8 cellular contexts compared by ENCODE assay signal in genomic region chr6:28141500-28142329, GRCh38. TPM values are rescaled to one million over a fixed set of nuclear protein-coding genes. Genes with fewer than 3 reads are reported as not detected.
A peak's percentile ranks its signal among the peaks of the same experiment; 100 is the strongest.
DNase-seq lines count a peak whose midpoint lies in the region; ATAC-seq, FAIRE-seq and TF ChIP-seq lines count a peak whose summit lies in the region.

TSS of gene ZKSCAN8 (plus strand) at chr6:28141883. CDS start at chr6:28148408, 6,525 bp downstream.

- CTCF ChIA-PET in IMR-90 (lab: Yijun Ruan, JAX): interaction anchor here (1.0 to 1.8 kb wide), 3 partner anchors 11 to 214 kb away, joined by 3 to 6 read pairs (median 3); no protein-coding TSS in a partner anchor
- CTCF ChIA-PET in endothelial cell of umbilical vein (lab: Charles Lee): interaction anchor here (0.6 to 4.3 kb wide), 15 partner anchors 9 to 242 kb away, joined by 3 to 33 read pairs (median 4); partner anchors contain the start of genes PGBD1, ZKSCAN3, ZSCAN16 and ZSCAN26

- peak within 1 kb of the TSS; percentile 83 for H3K23ac ChIP-seq in IMR-90 (ENCODE audit: low read depth, low read length)

- TF ChIP-seq CTCF in IMR-90 (conservative IDR thresholded peaks at IDR 0.05; ENCODE audit: low read depth, low read length) (no peak), OCI-LY3 (IDR thresholded peaks at IDR 0.05; ENCODE audit: low read depth, low read length) (no peak), endothelial cell of umbilical vein (IDR thresholded peaks at IDR 0.05; ENCODE audit: extremely low read depth in 1 of 2, insufficient read depth in 1 of 2, low read depth in 1 of 2, low read length in 2 of 2) (no peak), mesothelial cell of epicardium (IDR thresholded peaks at IDR 0.05; ENCODE audit: unreplicated experiment) (no peak)

- peaks cover 22% of the 10 kb centered on the region for H3K36me3 Mint-ChIP-seq in mesothelial cell of epicardium

- TSS peak; percentile 58 for BruUV-seq in IMR-90 (replicated peaks; lab: Mats Ljungman, UMichigan)
- TSS peak; percentile 62 for BruUV-seq in endothelial cell of umbilical vein (replicated peaks; lab: Mats Ljungman, UMichigan)

- peak within 1 kb of the TSS; percentile 96 for H3K4me3 Mint-ChIP-seq in mesothelial cell of epicardium

- H3K56ac ChIP-seq in IMR-90 (ENCODE audit: extremely low read depth, insufficient read depth, low read length): peak within 1 kb of the TSS; percentile 79

- peak within 1 kb of the TSS; percentile 57 for H2BK120ac ChIP-seq in IMR-90 (ENCODE audit: low read depth, low read length)

- H2BK5ac ChIP-seq in IMR-90 (ENCODE audit: low read depth, low read length, poor library complexity, severe bottlenecking): peak within 1 kb of the TSS; percentile 68

- H3K14ac ChIP-seq in IMR-90 (replicated peaks; ENCODE audit: low read depth, low read length): peak within 1 kb of the TSS; percentile 90

- peak within 1 kb of the TSS; percentile 93 for H4K5ac ChIP-seq in IMR-90 (ENCODE audit: low read depth, low read length)

- peak; percentile 85 for FAIRE-seq in endothelial cell of umbilical vein (lab: Jason Lieb, UNC)

- peaks cover 3 to 35% of the 10 kb centered on the region in 2 experiments; a peak in 3 of 4 replicates for H3K79me1 ChIP-seq in IMR-90 (ENCODE audit: low read depth in 1 of 2, low read length in 2 of 2)

- no peak within 1 kb of the TSS; the same call in 1 of the 2 replicates for H2AK5ac ChIP-seq in IMR-90 (ENCODE audit: low read depth, low read length)

- peak; percentile 85 for TF ChIP-seq POLR2A in IMR-90 (IDR thresholded peaks at IDR 0.05; ENCODE audit: low read depth, low read length)
- TF ChIP-seq POLR2A in endothelial cell of umbilical vein (IDR thresholded peaks at IDR 0.05; ENCODE audit: low read depth, low read length): peak; percentile 90

- WGBS in IMR-90 (ENCODE audit: extremely low coverage in 2 of 2, insufficient read length in 1 of 2), 2 experiments: 1% methylated on average over 17 of the region's 52 CpGs; no CpG with 5 or more reads in 1 of the 2 experiments

- no peaks in the 10 kb centered on the region for H3K9me3 ChIP-seq in IMR-90 (ENCODE audit: control insufficient read depth, insufficient read depth, low read length)
- H3K9me3 ChIP-seq in OCI-LY3 (ENCODE audit: insufficient read depth, low read length): no peaks in the 10 kb centered on the region
- H3K9me3 ChIP-seq in endothelial cell of umbilical vein (replicated peaks; ENCODE audit: control insufficient read depth, insufficient read depth, low read length): no peaks in the 10 kb centered on the region

- H2BK20ac ChIP-seq in IMR-90 (ENCODE audit: low read depth, low read length): no peak within 1 kb of the TSS

- peak within 1 kb of the TSS; percentile 35; the same call in 1 of the 3 replicates for H2BK15ac ChIP-seq in IMR-90 (ENCODE audit: low read depth, low read length)

- H3K4me3 ChIP-seq in IMR-90 (ENCODE audit: insufficient read depth, low read depth, low read length): peak within 1 kb of the TSS; percentile 73
- H3K4me3 ChIP-seq in OCI-LY3 (ENCODE audit: low read length): peak within 1 kb of the TSS; percentile 100
- peak within 1 kb of the TSS; percentile 65 to 82 (median 76) for H3K4me3 ChIP-seq in endothelial cell of umbilical vein (replicated peaks in 1 of 3; ENCODE audit: insufficient read depth in 1 of 3, low read depth in 1 of 3, low read length in 3 of 3)

- H4K8ac ChIP-seq in IMR-90 (ENCODE audit: low read depth in 2 of 2, low read length in 2 of 2): peak within 1 kb of the TSS; percentile 56 to 97

- H4K20me1 ChIP-seq in IMR-90 (ENCODE audit: insufficient read depth, low read length) (no peaks in the 10 kb centered on the region), OCI-LY3 (ENCODE audit: insufficient read depth, low read length) (peaks cover 3% of the 10 kb centered on the region; the same call in 1 of the 2 replicates), endothelial cell of umbilical vein (replicated peaks; ENCODE audit: control insufficient read depth, extremely low read depth, insufficient read depth, low read length) (no peaks in the 10 kb centered on the region)

- peak within 1 kb of the TSS; percentile 83 for H4K91ac ChIP-seq in IMR-90 (ENCODE audit: insufficient read depth, low read depth, low read length)

- peaks cover 2% of the 10 kb centered on the region; the same call in 1 of the 2 replicates for H3K4me1 ChIP-seq in IMR-90 (ENCODE audit: control insufficient read depth, insufficient read depth, low read length)
- peaks cover 41% of the 10 kb centered on the region for H3K4me1 ChIP-seq in OCI-LY3 (ENCODE audit: low read length)
- peaks cover 24% of the 10 kb centered on the region for H3K4me1 ChIP-seq in endothelial cell of umbilical vein (ENCODE audit: control insufficient read depth, extremely low read depth, insufficient read depth, low read length)

- intact Hi-C loops in IMR-90 (cut with micrococcal nuclease): loop anchor here (1.0 to 2.0 kb wide), 2 partner anchors 17 to 84 kb away; partner anchors contain the start of genes ZSCAN16 and ZSCAN9
- intact Hi-C loops in endothelial cell of umbilical vein (cut with micrococcal nuclease): loop anchor here (1.0 kb wide), 6 partner anchors 17 to 140 kb away; partner anchors contain the start of genes PGBD1, ZKSCAN4, ZSCAN16 and ZSCAN9

- no peaks in the 10 kb centered on the region for H3K9me3 Mint-ChIP-seq in mesothelial cell of epicardium

- in situ Hi-C loops in IMR-90 (cut with MboI; ENCODE audit: low sequenced_read_pairs): loop anchor here (10.0 kb wide), 1 partner anchor 73 kb away; no protein-coding TSS in a partner anchor

- H3K4ac ChIP-seq in IMR-90 (ENCODE audit: low read depth, low read length): peak within 1 kb of the TSS; percentile 87

- peak within 1 kb of the TSS; percentile 94 for H2AK9ac ChIP-seq in IMR-90 (replicated peaks; ENCODE audit: low read depth, low read length, poor library complexity)

- H3K27ac ChIP-seq in IMR-90 (ENCODE audit: insufficient read depth, low read length) (peak within 1 kb of the TSS; percentile 87), OCI-LY3 (ENCODE audit: low read length) (peak within 1 kb of the TSS; percentile 100), endothelial cell of umbilical vein (ENCODE audit: insufficient read depth, low read depth, low read length) (peak within 1 kb of the TSS; percentile 30)

- peak within 1 kb of the TSS; percentile 85 for H3K27ac Mint-ChIP-seq in mesothelial cell of epicardium

- no peaks in the 10 kb centered on the region for H3K27me3 ChIP-seq in IMR-90 (ENCODE audit: control insufficient read depth, insufficient read depth, low read length)
- H3K27me3 ChIP-seq in OCI-LY3 (ENCODE audit: low read depth, low read length): no peaks in the 10 kb centered on the region
- no peaks in the 10 kb centered on the region for H3K27me3 ChIP-seq in endothelial cell of umbilical vein (ENCODE audit: control insufficient read depth in 2 of 2, insufficient read depth in 2 of 2, low read length in 2 of 2)

- peak; percentile 77 for ATAC-seq in GM21528 (IDR thresholded peaks at IDR 0.05; ENCODE audit: low FRiP score, unreplicated experiment)
- peak; percentile 82 for ATAC-seq in IMR-90 (ENCODE audit: low read depth)

- no peak for TF ChIP-seq RAD21 in IMR-90 (IDR thresholded peaks at IDR 0.05; ENCODE audit: low read length)

- peak within 1 kb of the TSS; percentile 60 for H3K18ac ChIP-seq in IMR-90 (ENCODE audit: low read depth, low read length)

- dilution Hi-C loops in IMR-90 (cut with HindIII; ENCODE audit: low sequenced_read_pairs, unreplicated experiment): no loop called here
- dilution Hi-C loops in endothelial cell of umbilical vein (cut with MboI; ENCODE audit: extremely low pct_ligation_motif_present, low sequenced_read_pairs): no loop called here

- H3K36me3 ChIP-seq in IMR-90 (ENCODE audit: control insufficient read depth, insufficient read depth, low read length) (peaks cover 2% of the 10 kb centered on the region; the same call in 1 of the 2 replicates), OCI-LY3 (replicated peaks; ENCODE audit: low read depth, low read length) (peaks cover 12% of the 10 kb centered on the region), endothelial cell of umbilical vein (ENCODE audit: control insufficient read depth in 2 of 2, extremely low read depth in 1 of 2, insufficient read depth in 2 of 2, low read length in 2 of 2) (peaks cover 3 to 4% of the 10 kb centered on the region in 2 experiments)

- H2AFZ ChIP-seq in IMR-90 (replicated peaks; ENCODE audit: low read length, poor library complexity) (peak within 1 kb of the TSS; percentile 99), OCI-LY3 (ENCODE audit: low read depth, low read length) (peak within 1 kb of the TSS; percentile 88), endothelial cell of umbilical vein (ENCODE audit: low read depth, low read length) (peak within 1 kb of the TSS; percentile 89)

- H3K79me2 ChIP-seq in OCI-LY3 (ENCODE audit: low read length) (peaks cover 53% of the 10 kb centered on the region), endothelial cell of umbilical vein (ENCODE audit: control insufficient read depth, insufficient read depth, low read length) (peaks cover 31% of the 10 kb centered on the region)

- H3K9ac ChIP-seq in IMR-90 (ENCODE audit: low read depth, low read length) (peak within 1 kb of the TSS; percentile 94), OCI-LY3 (ENCODE audit: low read length) (peak within 1 kb of the TSS; percentile 89), endothelial cell of umbilical vein (replicated peaks; ENCODE audit: extremely low read depth, insufficient read depth, low read length) (peak within 1 kb of the TSS; percentile 88)

- DNase-seq in DMS 273 (lab: John Stamatoyannopoulos, UW; ENCODE audit: unreplicated experiment): peak; percentile 96
- DNase-seq in IMR-90: peak; percentile 86
- DNase-seq in activated CD8-positive, alpha-beta memory T cell treated with anti-CD3 and anti-CD28 coated beads, Interleukin-2, amount 50 U/mL, for 48 hours: peak; percentile 86
- peak; percentile 88 for DNase-seq in endothelial cell of umbilical vein (ENCODE audit: low read depth, low spot score)
- peak; percentile 49 to 71 for DNase-seq in mesothelial cell of epicardium (ENCODE audit: low spot score in 2 of 2, unreplicated experiment in 2 of 2)
- DNase-seq in stimulated activated CD8-positive, alpha-beta memory T cell treated with anti-CD3 and anti-CD28 coated beads, Interleukin-2, amount 100 ng/mL, for 48 hours (ENCODE audit: low read depth in 2 of 2): peak; percentile 65 to 66

- 0 out of 2 replicates have a peak, but pooled peaks cover 2% of the 10 kb centered on the region for H3K9me1 ChIP-seq in IMR-90 (ENCODE audit: insufficient read depth, low read length)
- H3K9me1 ChIP-seq in endothelial cell of umbilical vein (replicated peaks; ENCODE audit: control insufficient read depth, extremely low read depth, insufficient read depth, low read length): no peaks in the 10 kb centered on the region

- H3K4me2 ChIP-seq in IMR-90 (ENCODE audit: low read depth, low read length): peak within 1 kb of the TSS; percentile 98
- peak within 1 kb of the TSS; percentile 93 for H3K4me2 ChIP-seq in OCI-LY3 (ENCODE audit: low read length)
- peak within 1 kb of the TSS; percentile 92 for H3K4me2 ChIP-seq in endothelial cell of umbilical vein (ENCODE audit: insufficient read depth, low read length)

- H3K4me1 Mint-ChIP-seq in mesothelial cell of epicardium: peaks cover 28% of the 10 kb centered on the region

- POLR2A ChIA-PET in IMR-90 (lab: Charles Lee; ENCODE audit: unreplicated experiment) (interaction anchor here (0.5 kb wide), 1 partner anchor 1030 kb away, joined by 3 read pairs; no protein-coding TSS in a partner anchor), endothelial cell of umbilical vein (lab: Charles Lee) (interaction anchor here (0.5 to 1.9 kb wide), 13 partner anchors 12 to 242 kb away, joined by 3 to 9 read pairs (median 4); partner anchors contain the start of genes ZKSCAN4, ZNF165, ZSCAN16 and ZSCAN26)

- peaks cover 6% of the 10 kb centered on the region for H3K27me3 Mint-ChIP-seq in mesothelial cell of epicardium (ENCODE audit: low read depth)

RNA-seq across cellular contexts. Expression of gene ZKSCAN8, which starts in this region (rescaled TPM):
- total RNA-seq in IMR-90 (2012; rRNA removed) (15.0 and 22.8 TPM in 2 replicates), endothelial cell of umbilical vein (19.7 and 21.2 TPM in 2 replicates), mesothelial cell of epicardium (51.7 to 53.1 TPM (median 52.8 TPM) in 3 replicates)
- polyA plus RNA-seq in IMR-90 (2012; rRNA removed) (4.5 and 8.3 TPM in 2 replicates), endothelial cell of umbilical vein (6.6 and 9.4 TPM in 2 replicates)
- 1.0 and 1.5 TPM in 2 replicates for polyA plus RNA-seq in IMR-90 (2012; cell fraction: cytosol; rRNA removed)
- 4.6 and 32.4 TPM in 2 replicates for polyA plus RNA-seq in IMR-90 (2012; cell fraction: nucleus; rRNA removed; ENCODE audit: low replicate concordance)
- 4.0 and 4.3 TPM in 2 replicates for polyA plus RNA-seq in endothelial cell of umbilical vein (2011; cell fraction: cytosol; rRNA removed)
- polyA plus RNA-seq in endothelial cell of umbilical vein (2011; cell fraction: nucleus; rRNA removed): 32.0 and 35.5 TPM in 2 replicates
- polyA plus RNA-seq in endothelial cell of umbilical vein (2012): 8.0 and 10.0 TPM in 2 replicates
- polyA minus RNA-seq in endothelial cell of umbilical vein: 23.7 and 24.3 TPM in 2 replicates
- 8.4 TPM for polyA minus RNA-seq in endothelial cell of umbilical vein (2011; cell fraction: cytosol; rRNA and poly(A)+ RNA removed)
- polyA minus RNA-seq in endothelial cell of umbilical vein (2011; cell fraction: nucleus; rRNA and poly(A)+ RNA removed): 18.8 and 26.4 TPM in 2 replicates

Comparison
In these comparisons a context has a peak if more than half of its experiments do, and no peak if none do; other contexts are left out.
1. Peak in every context shown above with its lines: DNase-seq, ATAC-seq, H3K4me3 ChIP-seq and H3K27ac ChIP-seq.
2. H3K27ac ChIP-seq: peak in every context shown above with its lines; median percentile 100 in OCI-LY3; 87 in IMR-90; 30 in endothelial cell of umbilical vein.